In the genomic region with DNA sequence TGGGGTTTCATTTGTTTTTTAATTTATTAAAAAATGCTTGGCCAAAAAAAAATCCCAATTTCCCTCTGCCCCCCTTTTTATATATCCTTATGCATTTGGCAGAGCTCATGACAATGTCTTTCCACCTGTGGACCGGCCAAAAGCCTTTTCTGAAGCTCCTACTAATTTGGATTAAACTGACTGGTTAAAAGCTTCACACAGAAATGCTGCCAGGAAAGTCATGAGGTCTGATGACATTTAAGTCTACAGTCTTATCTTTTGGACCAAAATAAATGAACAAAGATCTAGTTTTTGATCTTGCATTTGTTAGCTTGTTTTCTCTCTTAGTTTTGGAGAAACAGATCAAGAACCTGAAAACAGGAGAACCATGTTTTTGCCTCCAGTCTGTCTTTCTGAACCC, we compare ENCODE assay signal across 30 cellular contexts.
"Had no signal": no experiment of that assay in that cellular context is flagged by ENCODE, and none has a peak within 500 bp of the region (broad histone marks: within the 10 kb centered on the region; RNA-seq: fewer than 3 reads in every experiment).

No MANE protein-coding gene starts in this region.

- H2AFZ ChIP-seq: hepatocyte had no signal

- H3K4me3 ChIP-seq: dorsolateral prefrontal cortex, gastroesophageal sphincter, heart left ventricle, hepatocyte, mucosa of descending colon, prostate gland, right atrium auricular region, sigmoid colon, stomach, thoracic aorta, tibial nerve, upper lobe of left lung had no signal

- H3K9me3 ChIP-seq: gastroesophageal sphincter, heart left ventricle, mucosa of descending colon, neutrophil, prostate gland, right atrium auricular region, sigmoid colon, stomach, thoracic aorta, tibial nerve, upper lobe of left lung had no signal

- H3K27me3 ChIP-seq: dorsolateral prefrontal cortex, foreskin keratinocyte, gastroesophageal sphincter, heart left ventricle, hepatocyte, neutrophil, right atrium auricular region, sigmoid colon, stomach, tibial nerve, upper lobe of left lung had no signal

- H3K4me1 ChIP-seq: foreskin keratinocyte, heart left ventricle, right atrium auricular region, upper lobe of left lung had no signal

- H3K27ac ChIP-seq: dorsolateral prefrontal cortex, foreskin keratinocyte, gastroesophageal sphincter, heart left ventricle, hepatocyte, neutrophil, prostate gland, right atrium auricular region, sigmoid colon, thoracic aorta, tibial nerve, upper lobe of left lung had no signal

- DNase-seq: cerebellar nuclear complex; dorsolateral prefrontal cortex; effector CD4-positive, alpha-beta T cell; foreskin keratinocyte; heart left ventricle; islet precursor cell; kidney glomerular epithelial cell; left colon; mesenchymal stem cell; mucosa of descending colon; naive B cell; sigmoid colon; stimulated activated CD4-positive, alpha-beta T cell treated with anti-CD3 and anti-CD28 coated beads, Interleukin-2, amount 100 ng/mL, for 24 hours; stimulated activated CD4-positive, alpha-beta T cell treated with anti-CD3 and anti-CD28 coated beads, Interleukin-4, amount 100 ng/mL, for 24 hours; stimulated activated naive CD4-positive, alpha-beta T cell treated with Interleukin-2 at 50 U/mL for 16 hours; stomach; substantia nigra; upper lobe of left lung had no signal

- FAIRE-seq: colon, urothelium cell line had no signal

- ATAC-seq: esophagus mucosa; foreskin keratinocyte; heart left ventricle; natural killer cell treated with Interleukin-12 subunit alpha and Interleukin-12 subunit beta and Interleukin-15 and Interleukin-18, amount 100 ng/mL, for 72 hours; stimulated activated effector memory CD8-positive, alpha-beta T cell treated with anti-CD3 and anti-CD28 coated beads, Interleukin-12 subunit alpha, Interleukin-12 subunit beta, amount 100 ng/mL, for 72 hours had no signal

- H3K36me3 ChIP-seq: neutrophil, prostate gland, thoracic aorta had no signal

- H3K79me2 ChIP-seq: hepatocyte had no signal

- H3K4me2 ChIP-seq: hepatocyte had no signal
